Comparison of ENCODE assay signal across 1 cellular context in the genomic region with DNA sequence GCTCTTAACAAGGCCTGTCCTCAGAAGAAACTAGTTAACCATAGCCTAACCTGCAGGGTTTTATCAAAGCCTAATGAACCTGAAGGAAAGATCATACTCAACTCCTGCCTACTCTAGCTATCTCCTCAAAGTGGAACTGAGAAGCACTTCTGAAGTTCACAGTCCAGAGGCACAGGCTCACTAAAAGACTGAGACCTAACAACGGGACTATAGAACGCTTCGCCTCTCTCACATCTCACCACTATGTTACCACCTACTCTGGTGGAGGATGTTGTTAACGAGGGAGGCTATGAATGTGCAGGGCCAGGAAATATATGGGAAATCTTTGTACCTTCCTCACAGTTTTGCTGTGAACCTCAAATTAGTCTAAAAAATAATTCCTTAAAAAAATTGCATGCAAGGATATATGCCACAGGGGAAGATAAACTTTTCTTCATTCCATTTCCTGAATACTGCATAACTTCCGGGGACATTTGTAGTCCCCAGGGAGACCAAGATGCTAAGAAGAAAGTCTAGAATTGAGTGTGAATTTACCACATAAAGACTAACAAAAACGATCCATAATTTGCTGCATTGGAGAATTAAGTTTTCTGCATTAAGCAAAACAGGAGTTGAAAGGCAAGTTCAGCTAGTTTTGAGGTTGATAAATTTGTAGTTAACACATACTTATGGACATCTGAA.
TF ChIP-seq lines count a peak whose summit lies in the region.

No MANE protein-coding gene starts in this region.

TF ChIP-seq in GM23338, 12 proteins besides CTCF, POLR2A, EP300 and RAD21:
- TF ChIP-seq EZH2phosphoT487 (IDR thresholded peaks at IDR 0.05; ENCODE audit: unreplicated experiment) (no peak), STAT1 (IDR thresholded peaks at IDR 0.05; ENCODE audit: unreplicated experiment) (no peak), ZNF331 (CRISPR knock-in tag; IDR thresholded peaks at IDR 0.05; ENCODE audit: low read depth) (no peak), JUNB (IDR thresholded peaks at IDR 0.05; ENCODE audit: unreplicated experiment) (no peak), CREB1 (CRISPR knock-in tag; IDR thresholded peaks at IDR 0.05; ENCODE audit: low read depth) (no peak), NANOG (IDR thresholded peaks at IDR 0.05; ENCODE audit: borderline replicate concordance) (no peak), EZH2 (IDR thresholded peaks at IDR 0.05; ENCODE audit: low read depth, unreplicated experiment) (no peak), POLR2AphosphoS5 (IDR thresholded peaks at IDR 0.05; ENCODE audit: low read depth) (no peak), ZNF114 (CRISPR knock-in tag; IDR thresholded peaks at IDR 0.05) (no peak)
- TF ChIP-seq, protein P1, sequence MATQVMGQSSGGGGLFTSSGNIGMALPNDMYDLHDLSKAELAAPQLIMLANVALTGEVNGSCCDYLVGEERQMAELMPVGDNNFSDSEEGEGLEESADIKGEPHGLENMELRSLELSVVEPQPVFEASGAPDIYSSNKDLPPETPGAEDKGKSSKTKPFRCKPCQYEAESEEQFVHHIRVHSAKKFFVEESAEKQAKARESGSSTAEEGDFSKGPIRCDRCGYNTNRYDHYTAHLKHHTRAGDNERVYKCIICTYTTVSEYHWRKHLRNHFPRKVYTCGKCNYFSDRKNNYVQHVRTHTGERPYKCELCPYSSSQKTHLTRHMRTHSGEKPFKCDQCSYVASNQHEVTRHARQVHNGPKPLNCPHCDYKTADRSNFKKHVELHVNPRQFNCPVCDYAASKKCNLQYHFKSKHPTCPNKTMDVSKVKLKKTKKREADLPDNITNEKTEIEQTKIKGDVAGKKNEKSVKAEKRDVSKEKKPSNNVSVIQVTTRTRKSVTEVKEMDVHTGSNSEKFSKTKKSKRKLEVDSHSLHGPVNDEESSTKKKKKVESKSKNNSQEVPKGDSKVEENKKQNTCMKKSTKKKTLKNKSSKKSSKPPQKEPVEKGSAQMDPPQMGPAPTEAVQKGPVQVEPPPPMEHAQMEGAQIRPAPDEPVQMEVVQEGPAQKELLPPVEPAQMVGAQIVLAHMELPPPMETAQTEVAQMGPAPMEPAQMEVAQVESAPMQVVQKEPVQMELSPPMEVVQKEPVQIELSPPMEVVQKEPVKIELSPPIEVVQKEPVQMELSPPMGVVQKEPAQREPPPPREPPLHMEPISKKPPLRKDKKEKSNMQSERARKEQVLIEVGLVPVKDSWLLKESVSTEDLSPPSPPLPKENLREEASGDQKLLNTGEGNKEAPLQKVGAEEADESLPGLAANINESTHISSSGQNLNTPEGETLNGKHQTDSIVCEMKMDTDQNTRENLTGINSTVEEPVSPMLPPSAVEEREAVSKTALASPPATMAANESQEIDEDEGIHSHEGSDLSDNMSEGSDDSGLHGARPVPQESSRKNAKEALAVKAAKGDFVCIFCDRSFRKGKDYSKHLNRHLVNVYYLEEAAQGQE (IDR thresholded peaks at IDR 0.05; ENCODE audit: unreplicated experiment), result no peak
- TF ChIP-seq, protein P2, sequence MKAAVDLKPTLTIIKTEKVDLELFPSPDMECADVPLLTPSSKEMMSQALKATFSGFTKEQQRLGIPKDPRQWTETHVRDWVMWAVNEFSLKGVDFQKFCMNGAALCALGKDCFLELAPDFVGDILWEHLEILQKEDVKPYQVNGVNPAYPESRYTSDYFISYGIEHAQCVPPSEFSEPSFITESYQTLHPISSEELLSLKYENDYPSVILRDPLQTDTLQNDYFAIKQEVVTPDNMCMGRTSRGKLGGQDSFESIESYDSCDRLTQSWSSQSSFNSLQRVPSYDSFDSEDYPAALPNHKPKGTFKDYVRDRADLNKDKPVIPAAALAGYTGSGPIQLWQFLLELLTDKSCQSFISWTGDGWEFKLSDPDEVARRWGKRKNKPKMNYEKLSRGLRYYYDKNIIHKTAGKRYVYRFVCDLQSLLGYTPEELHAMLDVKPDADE (IDR thresholded peaks at IDR 0.05), result no peak
- TF ChIP-seq, protein P3, sequence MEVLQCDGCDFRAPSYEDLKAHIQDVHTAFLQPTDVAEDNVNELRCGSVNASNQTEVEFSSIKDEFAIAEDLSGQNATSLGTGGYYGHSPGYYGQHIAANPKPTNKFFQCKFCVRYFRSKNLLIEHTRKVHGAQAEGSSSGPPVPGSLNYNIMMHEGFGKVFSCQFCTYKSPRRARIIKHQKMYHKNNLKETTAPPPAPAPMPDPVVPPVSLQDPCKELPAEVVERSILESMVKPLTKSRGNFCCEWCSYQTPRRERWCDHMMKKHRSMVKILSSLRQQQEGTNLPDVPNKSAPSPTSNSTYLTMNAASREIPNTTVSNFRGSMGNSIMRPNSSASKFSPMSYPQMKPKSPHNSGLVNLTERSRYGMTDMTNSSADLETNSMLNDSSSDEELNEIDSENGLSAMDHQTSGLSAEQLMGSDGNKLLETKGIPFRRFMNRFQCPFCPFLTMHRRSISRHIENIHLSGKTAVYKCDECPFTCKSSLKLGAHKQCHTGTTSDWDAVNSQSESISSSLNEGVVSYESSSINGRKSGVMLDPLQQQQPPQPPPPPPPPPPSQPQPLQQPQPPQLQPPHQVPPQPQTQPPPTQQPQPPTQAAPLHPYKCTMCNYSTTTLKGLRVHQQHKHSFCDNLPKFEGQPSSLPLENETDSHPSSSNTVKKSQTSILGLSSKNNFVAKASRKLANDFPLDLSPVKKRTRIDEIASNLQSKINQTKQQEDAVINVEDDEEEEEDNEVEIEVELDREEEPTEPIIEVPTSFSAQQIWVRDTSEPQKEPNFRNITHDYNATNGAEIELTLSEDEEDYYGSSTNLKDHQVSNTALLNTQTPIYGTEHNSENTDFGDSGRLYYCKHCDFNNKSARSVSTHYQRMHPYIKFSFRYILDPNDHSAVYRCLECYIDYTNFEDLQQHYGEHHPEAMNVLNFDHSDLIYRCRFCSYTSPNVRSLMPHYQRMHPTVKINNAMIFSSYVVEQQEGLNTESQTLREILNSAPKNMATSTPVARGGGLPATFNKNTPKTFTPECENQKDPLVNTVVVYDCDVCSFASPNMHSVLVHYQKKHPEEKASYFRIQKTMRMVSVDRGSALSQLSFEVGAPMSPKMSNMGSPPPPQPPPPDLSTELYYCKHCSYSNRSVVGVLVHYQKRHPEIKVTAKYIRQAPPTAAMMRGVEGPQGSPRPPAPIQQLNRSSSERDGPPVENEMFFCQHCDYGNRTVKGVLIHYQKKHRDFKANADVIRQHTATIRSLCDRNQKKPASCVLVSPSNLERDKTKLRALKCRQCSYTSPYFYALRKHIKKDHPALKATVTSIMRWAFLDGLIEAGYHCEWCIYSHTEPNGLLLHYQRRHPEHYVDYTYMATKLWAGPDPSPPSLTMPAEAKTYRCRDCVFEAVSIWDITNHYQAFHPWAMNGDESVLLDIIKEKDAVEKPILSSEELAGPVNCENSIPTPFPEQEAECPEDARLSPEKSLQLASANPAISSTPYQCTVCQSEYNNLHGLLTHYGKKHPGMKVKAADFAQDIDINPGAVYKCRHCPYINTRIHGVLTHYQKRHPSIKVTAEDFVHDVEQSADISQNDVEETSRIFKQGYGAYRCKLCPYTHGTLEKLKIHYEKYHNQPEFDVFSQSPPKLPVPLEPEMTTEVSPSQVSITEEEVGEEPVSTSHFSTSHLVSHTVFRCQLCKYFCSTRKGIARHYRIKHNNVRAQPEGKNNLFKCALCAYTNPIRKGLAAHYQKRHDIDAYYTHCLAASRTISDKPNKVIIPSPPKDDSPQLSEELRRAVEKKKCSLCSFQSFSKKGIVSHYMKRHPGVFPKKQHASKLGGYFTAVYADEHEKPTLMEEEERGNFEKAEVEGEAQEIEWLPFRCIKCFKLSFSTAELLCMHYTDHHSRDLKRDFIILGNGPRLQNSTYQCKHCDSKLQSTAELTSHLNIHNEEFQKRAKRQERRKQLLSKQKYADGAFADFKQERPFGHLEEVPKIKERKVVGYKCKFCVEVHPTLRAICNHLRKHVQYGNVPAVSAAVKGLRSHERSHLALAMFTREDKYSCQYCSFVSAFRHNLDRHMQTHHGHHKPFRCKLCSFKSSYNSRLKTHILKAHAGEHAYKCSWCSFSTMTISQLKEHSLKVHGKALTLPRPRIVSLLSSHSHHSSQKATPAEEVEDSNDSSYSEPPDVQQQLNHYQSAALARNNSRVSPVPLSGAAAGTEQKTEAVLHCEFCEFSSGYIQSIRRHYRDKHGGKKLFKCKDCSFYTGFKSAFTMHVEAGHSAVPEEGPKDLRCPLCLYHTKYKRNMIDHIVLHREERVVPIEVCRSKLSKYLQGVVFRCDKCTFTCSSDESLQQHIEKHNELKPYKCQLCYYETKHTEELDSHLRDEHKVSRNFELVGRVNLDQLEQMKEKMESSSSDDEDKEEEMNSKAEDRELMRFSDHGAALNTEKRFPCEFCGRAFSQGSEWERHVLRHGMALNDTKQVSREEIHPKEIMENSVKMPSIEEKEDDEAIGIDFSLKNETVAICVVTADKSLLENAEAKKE (CRISPR knock-in tag; IDR thresholded peaks at IDR 0.05), result no peak
